22 cellular contexts compared by ENCODE assay signal in the genomic region with DNA sequence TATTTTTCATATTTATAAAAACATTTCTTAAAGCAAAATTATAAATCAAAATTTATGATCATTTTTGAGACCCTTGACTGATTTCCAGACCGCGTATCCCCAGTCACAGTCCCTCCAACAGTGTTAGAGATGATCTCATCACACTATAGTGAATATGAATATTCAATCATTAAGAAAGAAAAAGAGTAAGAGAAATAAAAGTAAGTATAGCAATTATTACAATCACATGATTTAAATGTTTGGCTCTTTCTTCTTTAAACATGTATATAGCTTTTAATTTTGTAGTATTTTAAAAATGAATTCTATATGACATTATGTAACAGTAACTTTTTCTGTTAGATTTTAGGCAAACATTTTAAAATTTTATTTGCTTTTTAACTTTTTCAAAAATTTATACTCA.
"Had no signal": no experiment of that assay in that cellular context is flagged by ENCODE, and none has a peak within 500 bp of the region (broad histone marks: within the 10 kb centered on the region; RNA-seq: fewer than 3 reads in every experiment).

No MANE protein-coding gene starts in this region.

- H3K4me1 ChIP-seq: lower lobe of right lung, right atrium auricular region, suprapubic skin, tibial artery, upper lobe of right lung had no signal

- ATAC-seq: left colon; left lung; lower lobe of right lung; naive thymus-derived CD8-positive, alpha-beta T cell; sciatic nerve; stimulated activated effector memory CD8-positive, alpha-beta T cell treated with anti-CD3 and anti-CD28 coated beads, Interleukin-12 subunit alpha, Interleukin-12 subunit beta, amount 100 ng/mL, for 72 hours; upper lobe of right lung had no signal

- FAIRE-seq: keratinocyte, urothelium cell line had no signal

- H3K4me3 ChIP-seq: left lung, lower lobe of right lung, right atrium auricular region, skin epidermis, spleen, suprapubic skin, thoracic aorta, tibial artery, upper lobe of right lung had no signal

- H3K9me3 ChIP-seq: left lung, lower lobe of right lung, right atrium auricular region, spleen, suprapubic skin, thoracic aorta, tibial artery, upper lobe of right lung had no signal

- H3K36me3 ChIP-seq: left lung, lower lobe of right lung, right atrium auricular region, spleen, suprapubic skin, thoracic aorta, tibial artery, upper lobe of right lung had no signal

- H3K27ac ChIP-seq: left lung, lower lobe of right lung, right atrium auricular region, skin epidermis, spleen, suprapubic skin, thoracic aorta, tibial artery, upper lobe of right lung had no signal

- DNase-seq: hippocampal formation; left colon; left lung; lower lobe of right lung; mammary epithelial cell; mesenchymal stem cell; naive thymus-derived CD8-positive, alpha-beta T cell; nucleus accumbens; spleen; stimulated activated CD4-positive, alpha-beta T cell treated with anti-CD3 and anti-CD28 coated beads, Interleukin-4, amount 100 ng/mL, for 24 hours; stimulated activated naive CD4-positive, alpha-beta T cell; tibial artery; trophoblast cell; upper lobe of right lung had no signal

- H3K27me3 ChIP-seq: left lung, right atrium auricular region, spleen, suprapubic skin, tibial artery, upper lobe of right lung had no signal
